ENCODE assay signal across 22 cellular contexts in genomic region chr15:22885105-22885504, GRCh38.
"Had no signal": no experiment of that assay in that cellular context is flagged by ENCODE, and none has a peak within 500 bp of the region (broad histone marks: within the 10 kb centered on the region; RNA-seq: fewer than 3 reads in every experiment).

No MANE protein-coding gene starts in this region.

- H3K9me3 ChIP-seq: heart right ventricle, left lung, lower lobe of right lung, ovary, right atrium auricular region, right lobe of liver, suprapubic skin, thoracic aorta, tibial artery, uterus had no signal

- H3K4me1 ChIP-seq: left lung, lower lobe of right lung, right atrium auricular region, right lobe of liver, suprapubic skin, tibial artery, uterus had no signal

- H3K4me3 ChIP-seq: heart right ventricle, left lung, lower lobe of right lung, ovary, right atrium auricular region, right lobe of liver, suprapubic skin, thoracic aorta, tibial artery, uterus had no signal

- DNase-seq: heart right ventricle; hippocampal formation; kidney glomerular epithelial cell; left cardiac atrium; left lung; lower lobe of right lung; mammary epithelial cell; mesenchymal stem cell; naive thymus-derived CD4-positive, alpha-beta T cell; right lobe of liver; stimulated activated CD4-positive, alpha-beta T cell treated with anti-CD3 and anti-CD28 coated beads, Interleukin-12 subunit alpha, Interleukin-12 subunit beta, amount 100 ng/mL, for 4 hours; stimulated activated CD4-positive, alpha-beta T cell treated with anti-CD3 and anti-CD28 coated beads, Interleukin-15, amount 100 ng/mL, for 24 hours; stimulated activated CD4-positive, alpha-beta T cell treated with anti-CD3 and anti-CD28 coated beads, Interleukin-4, amount 100 ng/mL, for 1 hour; stimulated activated naive B cell treated with anti-CD40 and anti-IgM and Interleukin-4, amounts not matched to agents 10 μg/mL and 1 μg/mL and 100 μg/mL, for 72 hours; tibial artery; uterus had no signal

- H3K36me3 ChIP-seq: ovary, uterus had no signal

- ATAC-seq: heart right ventricle; left cardiac atrium; left lung; naive thymus-derived CD4-positive, alpha-beta T cell; natural killer cell treated with Interleukin-12 subunit alpha and Interleukin-12 subunit beta and Interleukin-15 and Interleukin-18, amount 100 ng/mL, for 72 hours; right lobe of liver; stimulated activated naive B cell treated with anti-CD40 and anti-IgM and Interleukin-4, amounts not matched to agents 10 μg/mL and 1 μg/mL and 100 μg/mL, for 72 hours had no signal

- H3K27ac ChIP-seq: heart right ventricle, left lung, lower lobe of right lung, ovary, right atrium auricular region, right lobe of liver, suprapubic skin, thoracic aorta, tibial artery, uterus had no signal

- FAIRE-seq: keratinocyte had no signal

- H3K27me3 ChIP-seq: heart right ventricle, left lung, ovary, right atrium auricular region, right lobe of liver, suprapubic skin, tibial artery, uterus had no signal
